17 cellular contexts compared by ENCODE assay signal in the genomic region with DNA sequence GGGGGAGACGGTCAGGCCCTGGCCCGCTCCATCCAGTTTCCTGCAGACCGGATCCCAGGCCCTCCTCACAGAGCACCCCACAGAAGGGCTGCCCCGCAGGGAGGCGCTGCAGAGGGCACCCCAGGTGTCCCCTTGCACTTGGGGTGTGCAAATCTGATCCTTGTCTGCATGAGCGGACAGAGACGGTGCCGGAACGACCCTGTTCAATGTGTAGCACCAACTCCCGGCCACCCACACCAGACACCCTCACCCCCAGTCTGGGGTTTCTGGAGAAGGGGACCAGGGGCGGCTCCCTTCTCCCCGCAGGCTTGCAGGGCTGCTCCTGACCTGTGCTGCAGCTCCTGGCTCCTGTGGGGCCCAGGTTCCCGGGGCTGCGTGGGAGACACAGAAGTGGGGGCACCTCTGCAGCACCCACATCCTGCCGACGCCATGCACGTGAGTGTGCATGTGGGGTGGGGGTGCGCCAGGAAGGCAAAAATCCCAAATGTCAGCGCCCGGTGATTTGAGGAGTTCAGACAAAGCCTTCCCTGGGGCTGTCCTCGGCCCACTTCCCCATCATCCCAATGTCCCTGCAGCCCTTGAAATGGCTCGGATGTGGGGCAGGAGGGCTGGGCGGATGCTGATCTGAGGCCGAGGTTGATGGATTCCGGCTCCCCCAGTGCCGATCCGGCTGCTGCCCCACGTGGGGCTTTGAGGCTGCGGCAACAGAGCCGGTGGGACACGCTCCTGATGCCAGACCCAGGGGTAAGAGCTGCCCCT.
DNase-seq lines count a peak whose midpoint lies in the region; ATAC-seq and TF ChIP-seq lines count a peak whose summit lies in the region.
"Had no signal": no experiment of that assay in that cellular context is flagged by ENCODE, and none has a peak within 500 bp of the region (broad histone marks: within the 10 kb centered on the region; RNA-seq: fewer than 3 reads in every experiment).

No MANE protein-coding gene starts in this region.

- H3K4me3 ChIP-seq in RWPE2 (ENCODE audit: severe bottlenecking) (no peak overlapping the region), stomach (no peak overlapping the region)

- TF ChIP-seq CTCF in RWPE2 (IDR thresholded peaks at IDR 0.05; ENCODE audit: poor library complexity, severe bottlenecking) (no peak), stomach (IDR thresholded peaks at IDR 0.05) (no peak)

- ATAC-seq in RWPE2 (ENCODE audit: low read depth) (no peak), left cardiac atrium (no peak), sciatic nerve (no peak)

- no peak overlapping the region for H3K27ac Mint-ChIP-seq in activated CD4-positive, alpha-beta memory T cell treated with anti-CD3 and anti-CD28 coated beads for 36 hours
- no peak overlapping the region for H3K27ac Mint-ChIP-seq in activated CD4-positive, alpha-beta memory T cell treated with anti-CD3 and anti-CD28 coated beads, Interleukin-2, amount 10 ng/mL, durations not matched to agents 7 days and 5 days
- H3K27ac Mint-ChIP-seq: T-cell had no signal

- TF ChIP-seq EP300 in stomach (IDR thresholded peaks at IDR 0.05): no peak

- WGBS in stomach, 5 donors: 78 to 82% (median 81%) methylated on average over 18 to 31 of the region's 31 CpGs

- TF ChIP-seq POLR2A in stomach (IDR thresholded peaks at IDR 0.05): no peak

- no peaks in the 10 kb centered on the region for H3K36me3 Mint-ChIP-seq in activated CD4-positive, alpha-beta memory T cell treated with anti-CD3 and anti-CD28 coated beads for 36 hours
- no peaks in the 10 kb centered on the region for H3K36me3 Mint-ChIP-seq in activated CD4-positive, alpha-beta memory T cell treated with anti-CD3 and anti-CD28 coated beads, Interleukin-2, amount 10 ng/mL, durations not matched to agents 7 days and 5 days (ENCODE audit: low read depth)
- H3K36me3 Mint-ChIP-seq: T-cell had no signal

- peaks cover 15% of the 10 kb centered on the region for H3K27me3 Mint-ChIP-seq in activated CD4-positive, alpha-beta memory T cell treated with anti-CD3 and anti-CD28 coated beads for 36 hours
- H3K27me3 Mint-ChIP-seq in activated CD4-positive, alpha-beta memory T cell treated with anti-CD3 and anti-CD28 coated beads, Interleukin-2, amount 10 ng/mL, durations not matched to agents 7 days and 5 days: peaks cover 2% of the 10 kb centered on the region

- no peak overlapping the region for H3K4me3 Mint-ChIP-seq in activated CD4-positive, alpha-beta memory T cell treated with anti-CD3 and anti-CD28 coated beads for 36 hours
- no peak overlapping the region for H3K4me3 Mint-ChIP-seq in activated CD4-positive, alpha-beta memory T cell treated with anti-CD3 and anti-CD28 coated beads, Interleukin-2, amount 10 ng/mL, durations not matched to agents 7 days and 5 days
- H3K4me3 Mint-ChIP-seq: central memory CD8-positive, alpha-beta T cell; T-cell had no signal

- no peaks in the 10 kb centered on the region for H3K9me3 ChIP-seq in RWPE2 (ENCODE audit: severe bottlenecking)
- H3K9me3 ChIP-seq in stomach: no peaks in the 10 kb centered on the region

- POLR2A ChIA-PET in activated CD4-positive, alpha-beta memory T cell treated with anti-CD3 and anti-CD28 coated beads for 36 hours (lab: Charles Lee): no interaction called here
- POLR2A ChIA-PET in activated CD4-positive, alpha-beta memory T cell treated with anti-CD3 and anti-CD28 coated beads, Interleukin-2, amount 10 ng/mL, durations not matched to agents 7 days and 5 days (lab: Charles Lee): no interaction called here

- peak; percentile 3 for DNase-seq in activated CD4-positive, alpha-beta memory T cell treated with anti-CD3 and anti-CD28 coated beads for 36 hours
- DNase-seq in activated CD4-positive, alpha-beta memory T cell treated with anti-CD3 and anti-CD28 coated beads, Interleukin-2, amount 10 ng/mL, durations not matched to agents 7 days and 5 days: no peak
- peak; percentile 80 for DNase-seq in RWPE2 (ENCODE audit: low spot score)
- peak; percentile 14 for DNase-seq in left cardiac atrium
- DNase-seq in sciatic nerve (ENCODE audit: low spot score): peak; percentile 33
- no peak for DNase-seq in NCI-H187 treated with DMSO at 0.1 percent for 48 hours (lab: John Stamatoyannopoulos, UW)
- no peak for DNase-seq in stomach
- DNase-seq in activated CD4-positive, CD25-positive, alpha-beta regulatory T cell (lab: John Stamatoyannopoulos, UW): no peak
- DNase-seq: activated T-cell treated with anti-CD3 and anti-CD28 coated beads for 4 hours; C1 segment of cervical spinal cord; DMS153; NCI-H1930; NCI-H446 treated with DMSO at 0.1 percent for 48 hours; stimulated activated CD4-positive, alpha-beta T cell treated with anti-CD3 and anti-CD28 coated beads, Interleukin-12 subunit alpha, Interleukin-12 subunit beta, amount 100 ng/mL, for 4 hours had no signal

- H3K4me1 Mint-ChIP-seq in activated CD4-positive, alpha-beta memory T cell treated with anti-CD3 and anti-CD28 coated beads for 36 hours (ENCODE audit: low read depth): no peaks in the 10 kb centered on the region
- H3K4me1 Mint-ChIP-seq in activated CD4-positive, alpha-beta memory T cell treated with anti-CD3 and anti-CD28 coated beads, Interleukin-2, amount 10 ng/mL, durations not matched to agents 7 days and 5 days: no peaks in the 10 kb centered on the region
- H3K4me1 Mint-ChIP-seq: central memory CD8-positive, alpha-beta T cell had no signal

- intact Hi-C loops in activated CD4-positive, alpha-beta memory T cell treated with anti-CD3 and anti-CD28 coated beads for 36 hours (cut with micrococcal nuclease): no loop called here
- intact Hi-C loops in left cardiac atrium (cut with DNase I) (no loop called here), sciatic nerve (cut with DNase I) (no loop called here), stomach (cut with DNase I; ENCODE audit: low total_unique reads) (no loop called here)

- peaks cover 58% of the 10 kb centered on the region for H3K27me3 ChIP-seq in RWPE2 (ENCODE audit: insufficient read depth, poor library complexity, severe bottlenecking)
- H3K27me3 ChIP-seq in stomach: peaks cover 0 to 90% (median 28%) of the 10 kb centered on the region in 3 donors

- H3K27ac ChIP-seq in RWPE2 (ENCODE audit: poor library complexity, severe bottlenecking): no peak overlapping the region
- no peak overlapping the region for H3K27ac ChIP-seq in stomach
- H3K27ac ChIP-seq: HL-60 had no signal

- no peaks in the 10 kb centered on the region for H3K9me3 Mint-ChIP-seq in activated CD4-positive, alpha-beta memory T cell treated with anti-CD3 and anti-CD28 coated beads for 36 hours
- H3K9me3 Mint-ChIP-seq in activated CD4-positive, alpha-beta memory T cell treated with anti-CD3 and anti-CD28 coated beads, Interleukin-2, amount 10 ng/mL, durations not matched to agents 7 days and 5 days: no peaks in the 10 kb centered on the region
- H3K9me3 Mint-ChIP-seq: central memory CD8-positive, alpha-beta T cell; T-cell had no signal

- CTCF ChIA-PET in activated CD4-positive, alpha-beta memory T cell treated with anti-CD3 and anti-CD28 coated beads for 36 hours (lab: Charles Lee): interaction anchor here (0.9 kb wide), 1 partner anchor 289 kb away, joined by 4 read pairs; no protein-coding TSS in a partner anchor
- CTCF ChIA-PET in activated CD4-positive, alpha-beta memory T cell treated with anti-CD3 and anti-CD28 coated beads, Interleukin-2, amount 10 ng/mL, durations not matched to agents 7 days and 5 days (lab: Charles Lee): no interaction called here

- H3K4me1 ChIP-seq in RWPE2 (ENCODE audit: insufficient read depth, poor library complexity, severe bottlenecking) (no peaks in the 10 kb centered on the region), stomach (no peaks in the 10 kb centered on the region)

- no peaks in the 10 kb centered on the region for H3K36me3 ChIP-seq in RWPE2 (ENCODE audit: low read depth)
- H3K36me3 ChIP-seq in stomach: no peaks in the 10 kb centered on the region

Comparison
In these comparisons a context has a peak if more than half of its experiments do, and no peak if none do; other contexts are left out.
1. DNase-seq: peak in activated CD4-positive, alpha-beta memory T cell treated with anti-CD3 and anti-CD28 coated beads for 36 hours (single experiment), RWPE2 (single experiment), left cardiac atrium (single experiment) and sciatic nerve (single experiment); none in activated CD4-positive, alpha-beta memory T cell treated with anti-CD3 and anti-CD28 coated beads, Interleukin-2, amount 10 ng/mL, durations not matched to agents 7 days and 5 days (single experiment), NCI-H187 treated with DMSO at 0.1 percent for 48 hours (single experiment), stomach (single experiment) and activated CD4-positive, CD25-positive, alpha-beta regulatory T cell (0 of 4).